In the genomic region with DNA sequence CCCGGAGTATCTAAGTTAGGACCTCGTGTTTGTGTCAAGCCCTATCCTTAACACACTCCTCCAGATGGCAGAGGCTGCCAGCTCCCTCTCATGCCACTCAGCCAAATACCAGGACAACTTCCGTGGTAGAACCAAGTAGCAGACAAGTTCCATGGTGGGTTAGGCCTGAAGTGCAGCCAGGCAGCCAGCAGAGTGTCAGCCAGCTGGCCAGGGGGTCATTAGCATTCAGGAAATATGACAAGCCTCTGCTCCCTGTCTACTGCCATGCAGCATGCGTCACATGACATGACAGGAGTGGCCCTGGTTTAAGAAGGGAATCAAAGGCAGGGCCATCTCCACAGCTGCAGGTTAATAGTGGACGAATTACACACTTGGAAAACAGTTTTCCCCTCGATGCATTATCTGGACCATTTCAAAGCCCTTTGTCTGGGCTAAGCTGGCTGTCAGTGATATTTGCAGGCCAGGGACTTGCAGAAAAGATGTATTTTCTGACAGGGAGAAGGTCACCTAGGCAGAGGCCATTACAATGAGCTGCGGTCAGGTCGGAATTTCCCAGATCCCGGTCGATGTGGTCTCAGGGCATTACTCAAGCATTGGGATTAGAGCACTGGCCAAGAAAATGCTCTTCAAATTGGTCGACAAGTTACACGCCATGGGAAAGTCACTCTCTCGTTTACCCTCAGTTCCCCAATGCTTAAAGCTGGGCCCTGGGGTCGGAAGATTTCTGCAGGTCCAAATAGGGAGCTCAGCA, we compare ENCODE assay signal across 14 cellular contexts.
DNase-seq lines count a peak whose midpoint lies in the region; ATAC-seq, FAIRE-seq and TF ChIP-seq lines count a peak whose summit lies in the region.
"Had no signal": no experiment of that assay in that cellular context is flagged by ENCODE, and none has a peak within 500 bp of the region (broad histone marks: within the 10 kb centered on the region; RNA-seq: fewer than 3 reads in every experiment).

No MANE protein-coding gene starts in this region.

- H3K4me3 ChIP-seq in astrocyte of the cerebellum (ENCODE audit: low read depth, low read length), result no peak overlapping the region
- H3K4me3 ChIP-seq: breast epithelium, PC-9 had no signal

- no peak for TF ChIP-seq POLR2A in GM12891 (IDR thresholded peaks at IDR 0.05; ENCODE audit: low read depth, low read length)

- DNase-seq in DMS53 treated with DMSO at 0.1 percent for 48 hours (lab: John Stamatoyannopoulos, UW; ENCODE audit: unreplicated experiment) (peak; percentile 85), LHCN-M2 (ENCODE audit: low read depth) (peak; percentile 81), astrocyte of the cerebellum (ENCODE audit: low read depth) (peak; percentile 74), myocyte (ENCODE audit: low read depth) (peak; percentile 91), HuH-7.5 (ENCODE audit: low spot score) (no peak), GM12891 (ENCODE audit: insufficient read length, low spot score) (no peak)
- DNase-seq in activated naive CD4-positive, alpha-beta T cell treated with anti-CD3 and anti-CD28 coated beads, Interleukin-2, amount 50 U/mL, for 72 hours (ENCODE audit: low spot score in 2 of 2), result no peak
- DNase-seq: activated CD8-positive, alpha-beta T cell treated with anti-CD3 and anti-CD28 coated beads for 36 hours; activated gamma-delta T cell; CD4-positive, alpha-beta T cell; NCI-H1694; PC-9 had no signal

- in situ Hi-C loops in astrocyte of the cerebellum (cut with HindIII; ENCODE audit: low sequenced_read_pairs), result no loop called here

- no peak for TF ChIP-seq CTCF in astrocyte of the cerebellum (IDR thresholded peaks at IDR 0.05; ENCODE audit: low read depth, low read length, missing control alignments)

- no peak for FAIRE-seq in GM12891 (lab: Jason Lieb, UNC)

- no peaks in the 10 kb centered on the region for H3K36me3 Mint-ChIP-seq in activated naive CD4-positive, alpha-beta T cell treated with anti-CD3 and anti-CD28 coated beads, Interleukin-2, amount 50 U/mL, for 72 hours

- peaks cover 6% of the 10 kb centered on the region in 2 donors for H3K9me3 Mint-ChIP-seq in activated naive CD4-positive, alpha-beta T cell treated with anti-CD3 and anti-CD28 coated beads, Interleukin-2, amount 50 U/mL, for 72 hours
- H3K9me3 Mint-ChIP-seq: activated CD8-positive, alpha-beta T cell treated with anti-CD3 and anti-CD28 coated beads for 36 hours had no signal

- H3K27ac Mint-ChIP-seq in activated naive CD4-positive, alpha-beta T cell treated with anti-CD3 and anti-CD28 coated beads, Interleukin-2, amount 50 U/mL, for 72 hours, result no peak overlapping the region
- H3K27ac Mint-ChIP-seq: activated CD8-positive, alpha-beta T cell treated with anti-CD3 and anti-CD28 coated beads for 36 hours; CD4-positive, alpha-beta T cell had no signal

- no peak for ATAC-seq in GM18873 (IDR thresholded peaks at IDR 0.05; ENCODE audit: low FRiP score, unreplicated experiment)
- ATAC-seq in activated naive CD4-positive, alpha-beta T cell treated with anti-CD3 and anti-CD28 coated beads, Interleukin-2, amount 50 U/mL, for 72 hours, result no peak
- ATAC-seq: activated CD8-positive, alpha-beta T cell treated with anti-CD3 and anti-CD28 coated beads for 36 hours had no signal

TF ChIP-seq in GM12891, 5 proteins besides CTCF, POLR2A, EP300 and RAD21:
- no peak for TF ChIP-seq POU2F2 (IDR thresholded peaks at IDR 0.05; ENCODE audit: low read depth, low read length)
- no peak for TF ChIP-seq POLR2AphosphoS5 (IDR thresholded peaks at IDR 0.05; ENCODE audit: low read depth, low read length)
- no peak for TF ChIP-seq PAX5 (IDR thresholded peaks at IDR 0.05; ENCODE audit: insufficient read depth, low read length, severe bottlenecking)
- no peak for TF ChIP-seq SPI1 (IDR thresholded peaks at IDR 0.05; ENCODE audit: low read depth, low read length)
- TF ChIP-seq TAF1 (IDR thresholded peaks at IDR 0.05; ENCODE audit: low read depth, low read length), result no peak

Comparison
In these comparisons a context has a peak if more than half of its experiments do, and no peak if none do; other contexts are left out.
1. DNase-seq: peak in DMS53 treated with DMSO at 0.1 percent for 48 hours (single experiment), LHCN-M2 (single experiment), astrocyte of the cerebellum (single experiment) and myocyte (single experiment); none in HuH-7.5 (single experiment), GM12891 (single experiment) and activated naive CD4-positive, alpha-beta T cell treated with anti-CD3 and anti-CD28 coated beads, Interleukin-2, amount 50 U/mL, for 72 hours (0 of 2).